18 cellular contexts compared by ENCODE assay signal in genomic region chr1:80531182-80531581, GRCh38.
DNase-seq lines count a peak whose midpoint lies in the region; ATAC-seq and TF ChIP-seq lines count a peak whose summit lies in the region.
"Had no signal": no experiment of that assay in that cellular context is flagged by ENCODE, and none has a peak within 500 bp of the region (broad histone marks: within the 10 kb centered on the region; RNA-seq: fewer than 3 reads in every experiment).

No MANE protein-coding gene starts in this region.

- H3K4me3 Mint-ChIP-seq in GM23338, result no peak overlapping the region
- H3K4me3 Mint-ChIP-seq: B cell; CD8-positive, alpha-beta T cell had no signal

- no peaks in the 10 kb centered on the region for H3F3A ChIP-seq in GM23338 (replicated peaks; ENCODE audit: low read depth)

- H2AFZ ChIP-seq in GM23338, result no peak overlapping the region

- no peaks in the 10 kb centered on the region for H3K36me3 ChIP-seq in GM23338 (ENCODE audit: insufficient read depth)
- H3K36me3 ChIP-seq: Peyer's patch had no signal

- H3K4me1 ChIP-seq in GM23338 (ENCODE audit: insufficient read depth), result peaks cover 44% of the 10 kb centered on the region
- H3K4me1 ChIP-seq: Peyer's patch had no signal

- no peaks in the 10 kb centered on the region for H3K36me3 Mint-ChIP-seq in GM23338 (ENCODE audit: low read depth)
- H3K36me3 Mint-ChIP-seq: CD8-positive, alpha-beta T cell had no signal

- H3K4me1 Mint-ChIP-seq in GM23338, result peaks cover 36% of the 10 kb centered on the region
- H3K4me1 Mint-ChIP-seq: B cell had no signal

- no peaks in the 10 kb centered on the region for H3K27me3 ChIP-seq in GM23338 (ENCODE audit: insufficient read depth)
- H3K27me3 ChIP-seq: Peyer's patch had no signal

- H3K4me3 ChIP-seq in GM23338 (no peak overlapping the region), fibroblast of pulmonary artery (replicated peaks; ENCODE audit: low read depth, low read length) (no peak overlapping the region), lower leg skin (ENCODE audit: low read depth, poor library complexity, severe bottlenecking) (no peak overlapping the region)
- H3K4me3 ChIP-seq: Peyer's patch had no signal

- TF ChIP-seq POLR2A in lower leg skin (IDR thresholded peaks at IDR 0.05), result no peak

- no peak for ATAC-seq in GM23338
- ATAC-seq in GM21717 (IDR thresholded peaks at IDR 0.05; ENCODE audit: unreplicated experiment), result no peak
- ATAC-seq: CD8-positive, alpha-beta T cell had no signal

- no peaks in the 10 kb centered on the region for H3K9me3 Mint-ChIP-seq in GM23338

- whole genome bisulfite sequencing in lower leg skin, 2 donors, result 38 to 42% methylated on average over 2 of the region's 2 CpGs

- H3K27ac Mint-ChIP-seq in GM23338, result peak overlapping the region; percentile 69
- H3K27ac Mint-ChIP-seq: B cell; CD8-positive, alpha-beta T cell had no signal

- intact Hi-C loops in lower leg skin (cut with DNase I; ENCODE audit: low total_unique reads), result no loop called here

- no peaks in the 10 kb centered on the region for H3K9me2 ChIP-seq in GM23338 (ENCODE audit: insufficient read depth)

- H3K79me2 ChIP-seq in GM23338 (replicated peaks; ENCODE audit: insufficient read depth), result no peaks in the 10 kb centered on the region

- TF ChIP-seq CTCF in GM23338 (conservative IDR thresholded peaks at IDR 0.05; ENCODE audit: low read depth in 2 of 2), result no peak
- TF ChIP-seq CTCF in fibroblast of pulmonary artery (IDR thresholded peaks at IDR 0.05; ENCODE audit: low read length, missing control alignments), result no peak
- no peak for TF ChIP-seq CTCF in lower leg skin (IDR thresholded peaks at IDR 0.05)

- no peaks in the 10 kb centered on the region for H4K20me1 ChIP-seq in GM23338 (replicated peaks; ENCODE audit: insufficient read depth)

- H3K27me3 Mint-ChIP-seq in GM23338 (ENCODE audit: insufficient read depth, low read depth, poor library complexity), result no peaks in the 10 kb centered on the region
- H3K27me3 Mint-ChIP-seq: B cell had no signal

- no peak overlapping the region for H3K4me2 ChIP-seq in GM23338

- H3K27ac ChIP-seq in GM23338 (ENCODE audit: low read depth), result no peak overlapping the region
- H3K27ac ChIP-seq: Peyer's patch had no signal

- no peak for DNase-seq in GM23338 (ENCODE audit: low spot score)
- peak; percentile 34 for DNase-seq in NCI-H446 treated with DMSO at 0.1 percent for 48 hours (lab: John Stamatoyannopoulos, UW)
- peak; percentile 7 for DNase-seq in fibroblast of pulmonary artery (ENCODE audit: low read depth)
- DNase-seq in stromal cell of bone marrow (ENCODE audit: low read depth), result peak; percentile 12
- no peak for DNase-seq in T1000 (lab: John Stamatoyannopoulos, UW)
- DNase-seq in lower leg skin (ENCODE audit: low spot score in 2 of 2), result no peak
- DNase-seq: ACHN; CD8-positive, alpha-beta T cell; DMS 273 treated with DMSO at 0.1 percent for 48 hours; EL; HCEC 1CT; NCI-H1092; NCI-H1694; NCI-H774; Peyer's patch; SIG-M5 had no signal

TF ChIP-seq in GM23338, 12 proteins besides CTCF, POLR2A, EP300 and RAD21:
- TF ChIP-seq ETS1 (IDR thresholded peaks at IDR 0.05) (no peak), ZNF331 (CRISPR knock-in tag; IDR thresholded peaks at IDR 0.05; ENCODE audit: low read depth) (no peak), NANOG (IDR thresholded peaks at IDR 0.05; ENCODE audit: borderline replicate concordance) (no peak), CREB1 (CRISPR knock-in tag; IDR thresholded peaks at IDR 0.05; ENCODE audit: low read depth) (no peak), EZH2 (IDR thresholded peaks at IDR 0.05; ENCODE audit: low read depth, unreplicated experiment) (no peak), ZNF114 (CRISPR knock-in tag; IDR thresholded peaks at IDR 0.05) (no peak), JUNB (IDR thresholded peaks at IDR 0.05; ENCODE audit: unreplicated experiment) (no peak), STAT1 (IDR thresholded peaks at IDR 0.05; ENCODE audit: unreplicated experiment) (no peak), ZNF462 (CRISPR knock-in tag; IDR thresholded peaks at IDR 0.05) (no peak), POLR2AphosphoS5 (IDR thresholded peaks at IDR 0.05; ENCODE audit: low read depth) (no peak)

Comparison
In these comparisons a context has a peak if more than half of its experiments do, and no peak if none do; other contexts are left out.
1. DNase-seq: peak in NCI-H446 treated with DMSO at 0.1 percent for 48 hours (single experiment), fibroblast of pulmonary artery (single experiment) and stromal cell of bone marrow (single experiment); none in GM23338 (single experiment), T1000 (single experiment) and lower leg skin (0 of 2).